12 cellular contexts compared by ENCODE assay signal in the genomic region with DNA sequence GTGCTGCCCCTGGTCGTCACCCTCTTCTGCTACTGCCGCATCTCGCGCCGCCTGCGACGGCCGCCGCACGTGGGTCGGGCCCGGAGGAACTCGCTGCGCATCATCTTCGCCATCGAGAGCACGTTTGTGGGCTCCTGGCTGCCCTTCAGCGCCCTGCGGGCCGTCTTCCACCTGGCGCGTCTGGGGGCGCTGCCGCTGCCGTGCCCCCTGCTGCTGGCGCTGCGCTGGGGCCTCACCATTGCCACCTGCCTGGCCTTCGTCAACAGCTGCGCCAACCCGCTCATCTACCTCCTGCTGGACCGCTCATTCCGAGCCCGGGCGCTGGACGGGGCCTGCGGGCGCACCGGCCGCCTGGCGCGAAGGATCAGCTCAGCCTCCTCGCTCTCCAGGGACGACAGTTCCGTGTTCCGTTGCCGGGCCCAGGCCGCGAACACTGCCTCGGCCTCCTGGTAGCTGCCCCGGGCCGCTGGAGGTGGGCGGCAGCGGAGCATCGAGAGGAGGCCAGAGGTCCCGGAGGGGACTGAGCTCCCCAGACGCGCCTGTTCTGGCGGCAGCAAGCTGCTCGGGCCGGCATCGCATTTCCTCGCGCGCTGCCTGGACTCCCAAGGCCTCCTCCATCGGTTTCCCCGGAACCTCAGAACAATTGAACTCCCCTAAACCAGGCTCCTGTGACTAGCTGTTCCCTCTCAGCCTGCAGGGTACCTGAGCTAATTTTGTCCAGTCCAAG. TPM values are rescaled to one million over a fixed set of nuclear protein-coding genes. Genes with fewer than 3 reads are reported as not detected.
DNase-seq lines count a peak whose midpoint lies in the region; ATAC-seq and TF ChIP-seq lines count a peak whose summit lies in the region.
"Had no signal": no experiment of that assay in that cellular context is flagged by ENCODE, and none has a peak within 500 bp of the region (broad histone marks: within the 10 kb centered on the region; RNA-seq: fewer than 3 reads in every experiment).

No MANE protein-coding gene starts in this region.

- peak overlapping the region; percentile 48 for H3K4me3 Mint-ChIP-seq in dendritic cell treated with granulocyte-macrophage colony-stimulating factor and Interleukin-4, amounts not matched to agents 40 ng/mL and 50 ng/mL, for 4 days
- H3K4me3 Mint-ChIP-seq in naive thymus-derived CD8-positive, alpha-beta T cell = peak overlapping the region; percentile 54 to 84 (median 64)
- no peak overlapping the region for H3K4me3 Mint-ChIP-seq in activated naive CD4-positive, alpha-beta T cell treated with anti-CD3 and anti-CD28 coated beads, Interleukin-2, amount 10 ng/mL, durations not matched to agents 7 days and 5 days

- H3K9me3 ChIP-seq in AG04450 (ENCODE audit: control insufficient read depth, insufficient read depth, low read length) = peaks cover 3% of the 10 kb centered on the region; the same call in 1 of the 2 replicates
- H3K9me3 ChIP-seq: adrenal gland, tibial nerve had no signal

- no peak for TF ChIP-seq CTCF in AG04450 (IDR thresholded peaks at IDR 0.05; ENCODE audit: low read depth, low read length)
- 0 out of 2 replicates have a peak, but pooled peaks have one; percentile 6 for TF ChIP-seq CTCF in GM12874 (IDR thresholded peaks at IDR 0.05; ENCODE audit: insufficient read depth, low read depth, low read length)

- intact Hi-C loops in dendritic cell treated with granulocyte-macrophage colony-stimulating factor and Interleukin-4, amounts not matched to agents 40 ng/mL and 50 ng/mL, for 4 days (cut with micrococcal nuclease) = no loop called here

- no peak overlapping the region for H3K27ac Mint-ChIP-seq in dendritic cell treated with granulocyte-macrophage colony-stimulating factor and Interleukin-4, amounts not matched to agents 40 ng/mL and 50 ng/mL, for 4 days
- H3K27ac Mint-ChIP-seq in naive thymus-derived CD8-positive, alpha-beta T cell = peak overlapping the region in 2 of 10 donors; percentile 0 to 53
- H3K27ac Mint-ChIP-seq in activated naive CD4-positive, alpha-beta T cell treated with anti-CD3 and anti-CD28 coated beads, Interleukin-2, amount 10 ng/mL, durations not matched to agents 7 days and 5 days = no peak overlapping the region

- CTCF ChIA-PET in AG04450 (lab: Charles Lee) = no interaction called here
- CTCF ChIA-PET in activated naive CD4-positive, alpha-beta T cell treated with anti-CD3 and anti-CD28 coated beads, Interleukin-2, amount 10 ng/mL, durations not matched to agents 7 days and 5 days (lab: Charles Lee) = interaction anchor here (0.6 kb wide), 1 partner anchor 210 kb away, joined by 3 read pairs; no protein-coding TSS in a partner anchor

- H3K9me3 Mint-ChIP-seq in dendritic cell treated with granulocyte-macrophage colony-stimulating factor and Interleukin-4, amounts not matched to agents 40 ng/mL and 50 ng/mL, for 4 days = no peaks in the 10 kb centered on the region
- H3K9me3 Mint-ChIP-seq in naive thymus-derived CD8-positive, alpha-beta T cell = no peaks in the 10 kb centered on the region
- H3K9me3 Mint-ChIP-seq in activated naive CD4-positive, alpha-beta T cell treated with anti-CD3 and anti-CD28 coated beads, Interleukin-2, amount 10 ng/mL, durations not matched to agents 7 days and 5 days = no peaks in the 10 kb centered on the region

- H3K4me1 Mint-ChIP-seq in dendritic cell treated with granulocyte-macrophage colony-stimulating factor and Interleukin-4, amounts not matched to agents 40 ng/mL and 50 ng/mL, for 4 days (ENCODE audit: low read depth) = peaks cover 12% of the 10 kb centered on the region
- H3K4me1 Mint-ChIP-seq in naive thymus-derived CD8-positive, alpha-beta T cell = peaks cover 13 to 62% (median 40%) of the 10 kb centered on the region in 4 donors
- peaks cover 38% of the 10 kb centered on the region for H3K4me1 Mint-ChIP-seq in activated naive CD4-positive, alpha-beta T cell treated with anti-CD3 and anti-CD28 coated beads, Interleukin-2, amount 10 ng/mL, durations not matched to agents 7 days and 5 days

- DNase-seq in AG04450 (ENCODE audit: low read depth, low spot score) (no peak), SK-N-DZ (ENCODE audit: low spot score) (no peak), activated gamma-delta T cell treated with Interleukin-2 at 50 U/mL for 16 hours (no peak)
- peak in 1 of 10 donors; percentile 21 for DNase-seq in naive thymus-derived CD8-positive, alpha-beta T cell
- DNase-seq in stimulated activated CD4-positive, alpha-beta T cell treated with anti-CD3 and anti-CD28 coated beads, Interleukin-12 subunit alpha, Interleukin-12 subunit beta, amount 100 ng/mL, for 4 hours = no peak
- DNase-seq in activated naive CD4-positive, alpha-beta T cell treated with anti-CD3 and anti-CD28 coated beads, Interleukin-2, amount 10 ng/mL, durations not matched to agents 7 days and 5 days = no peak
- DNase-seq: adrenal gland, midbrain had no signal

- no peaks in the 10 kb centered on the region for H3K36me3 Mint-ChIP-seq in dendritic cell treated with granulocyte-macrophage colony-stimulating factor and Interleukin-4, amounts not matched to agents 40 ng/mL and 50 ng/mL, for 4 days (ENCODE audit: low read depth)
- peaks cover 0 to 4% (median 0%) of the 10 kb centered on the region in 3 donors for H3K36me3 Mint-ChIP-seq in naive thymus-derived CD8-positive, alpha-beta T cell
- H3K36me3 Mint-ChIP-seq in activated naive CD4-positive, alpha-beta T cell treated with anti-CD3 and anti-CD28 coated beads, Interleukin-2, amount 10 ng/mL, durations not matched to agents 7 days and 5 days = no peaks in the 10 kb centered on the region

- peaks cover 42% of the 10 kb centered on the region for H3K27me3 Mint-ChIP-seq in dendritic cell treated with granulocyte-macrophage colony-stimulating factor and Interleukin-4, amounts not matched to agents 40 ng/mL and 50 ng/mL, for 4 days
- H3K27me3 Mint-ChIP-seq in naive thymus-derived CD8-positive, alpha-beta T cell = peaks cover 28 to 50% (median 41%) of the 10 kb centered on the region in 5 donors
- H3K27me3 Mint-ChIP-seq in activated naive CD4-positive, alpha-beta T cell treated with anti-CD3 and anti-CD28 coated beads, Interleukin-2, amount 10 ng/mL, durations not matched to agents 7 days and 5 days = peaks cover 86% of the 10 kb centered on the region

- H3K4me3 ChIP-seq in AG04450 (ENCODE audit: low read depth, low read length) = peak overlapping the region; percentile 25; the same call in 1 of the 2 replicates

- POLR2A ChIA-PET in AG04450 (lab: Yijun Ruan, JAX) = no interaction called here
- POLR2A ChIA-PET in naive thymus-derived CD8-positive, alpha-beta T cell (lab: Charles Lee) = interaction anchor here (0.9 kb wide), 1 partner anchor 65 kb away, joined by 5 read pairs; no protein-coding TSS in a partner anchor

- H3K27ac ChIP-seq in AG04450 (ENCODE audit: low read depth, low read length) = no peak overlapping the region
- H3K27ac ChIP-seq: adrenal gland, tibial nerve had no signal

- H3K27me3 ChIP-seq in AG04450 (ENCODE audit: control insufficient read depth, insufficient read depth, low read length) = peaks cover 67% of the 10 kb centered on the region

- peak; percentile 67 to 79 for ATAC-seq in naive thymus-derived CD8-positive, alpha-beta T cell
- ATAC-seq: activated CD4-positive, CD25-positive, alpha-beta regulatory T cell treated with anti-CD3 and anti-CD28 coated beads, Interleukin-2, amount 50 U/mL, for 24 hours had no signal

RNA-seq across cellular contexts. Expression of gene GPR25, which starts 1.1 kb away (rescaled TPM):
- polyA plus RNA-seq in AG04450 (2011; rRNA removed) = not detected in 2 replicates
- not detected in 2 replicates for polyA minus RNA-seq in AG04450 (2011; rRNA and poly(A)+ RNA removed)
- not detected for total RNA-seq in naive thymus-derived CD8-positive, alpha-beta T cell
- polyA plus RNA-seq in naive thymus-derived CD8-positive, alpha-beta T cell = under 1 TPM; 0.15 to 0.94 (median 0.30) TPM
- polyA plus RNA-seq in SK-N-DZ (2014; cell fraction: cytosol; rRNA removed) = not detected in 2 replicates
- polyA plus RNA-seq in SK-N-DZ (2014; cell fraction: nucleus; rRNA removed) = not detected in 2 replicates
- total RNA-seq: tibial nerve had no signal
- polyA plus RNA-seq: adrenal gland had no signal

RNA-seq across cellular contexts. Expression of gene INAVA, which starts 20.9 kb away (rescaled TPM):
- 0.02 and 0.16 TPM in 2 replicates for polyA plus RNA-seq in AG04450 (2011; rRNA removed)
- polyA minus RNA-seq in AG04450 (2011; rRNA and poly(A)+ RNA removed) = 0.18 TPM in 1 of 2 replicates, not detected in the other
- not detected for total RNA-seq in naive thymus-derived CD8-positive, alpha-beta T cell
- not detected for polyA plus RNA-seq in naive thymus-derived CD8-positive, alpha-beta T cell
- polyA plus RNA-seq in SK-N-DZ (2014; cell fraction: cytosol; rRNA removed) = 2.0 and 6.7 TPM in 2 replicates
- polyA plus RNA-seq in SK-N-DZ (2014; cell fraction: nucleus; rRNA removed) = 4.0 and 13.0 TPM in 2 replicates
- total RNA-seq: tibial nerve had no signal
